Comparison of ENCODE assay signal across 24 cellular contexts in genomic region chr10:93616844-93617360, GRCh38. TPM values are rescaled to one million over a fixed set of nuclear protein-coding genes. Genes with fewer than 3 reads are reported as not detected.
A peak's percentile ranks its signal among the peaks of the same experiment; 100 is the strongest.
DNase-seq lines count a peak whose midpoint lies in the region; FAIRE-seq and TF ChIP-seq lines count a peak whose summit lies in the region.
"Had no signal": no experiment of that assay in that cellular context is flagged by ENCODE, and none has a peak within 500 bp of the region (broad histone marks: within the 10 kb centered on the region; RNA-seq: fewer than 3 reads in every experiment).

No MANE protein-coding gene starts in this region.

- peaks cover 1 to 7% (median 6%) of the 10 kb centered on the region in 3 donors for H3K27me3 Mint-ChIP-seq in CD14-positive monocyte (ENCODE audit: low read depth in 3 of 3)

- POLR2A ChIA-PET in H1 (lab: Charles Lee; ENCODE audit: partially characterized antibody), result no interaction called here

- H3K9ac ChIP-seq in NT2/D1 (ENCODE audit: insufficient read length, low read depth) (no peak overlapping the region), H1 (replicated peaks in 1 of 4; ENCODE audit: extremely low read depth in 1 of 4, low read depth in 3 of 4, low read length in 3 of 4) (no peak overlapping the region)
- H3K9ac ChIP-seq: KMS-11 had no signal

- H4K91ac ChIP-seq in H1 (replicated peaks; ENCODE audit: insufficient read length, low read length), result no peak overlapping the region

- H3K36me3 ChIP-seq in NT2/D1 (ENCODE audit: insufficient read depth, insufficient read length, low read length) (no peaks in the 10 kb centered on the region), H1 (ENCODE audit: control insufficient read depth in 2 of 4, insufficient read depth in 4 of 4, low read length in 3 of 4) (no peaks in the 10 kb centered on the region)
- H3K36me3 ChIP-seq: MG63 had no signal

- H3K4me2 ChIP-seq in H1 (ENCODE audit: insufficient read depth in 1 of 2, low read depth in 2 of 2, low read length in 2 of 2), result no peak overlapping the region
- H3K4me2 ChIP-seq: KMS-11 had no signal

- no peak overlapping the region for H4K5ac ChIP-seq in H1 (ENCODE audit: insufficient read length, low read depth, low read length)

- no peak overlapping the region for H3K18ac ChIP-seq in H1 (ENCODE audit: extremely low read depth, low read length)

- H3K14ac ChIP-seq in H1 (ENCODE audit: insufficient read length), result no peak overlapping the region

- intact Hi-C loops in CD14-positive monocyte (cut with micrococcal nuclease), result no loop called here

- TF ChIP-seq CTCF in CD14-positive monocyte (IDR thresholded peaks at IDR 0.05), result no peak
- TF ChIP-seq CTCF in H1 (IDR thresholded peaks at IDR 0.05; ENCODE audit: control extremely low read depth in 1 of 3, insufficient read depth in 1 of 3, low read depth in 1 of 3, low read length in 3 of 3), result no peak

- H2AFZ ChIP-seq in H1 (ENCODE audit: low read length), result no peak overlapping the region

- no peaks in the 10 kb centered on the region for H3K4me1 ChIP-seq in NT2/D1 (ENCODE audit: insufficient read depth, insufficient read length)
- H3K4me1 ChIP-seq in H1 (replicated peaks in 1 of 4; ENCODE audit: control insufficient read depth in 3 of 4, insufficient read depth in 4 of 4, low read length in 3 of 4), result peaks cover 0 to 4% (median 1%) of the 10 kb centered on the region in 4 experiments; a peak in 1 of 7 replicates

- no peak for FAIRE-seq in H1 (lab: Jason Lieb, UNC)
- FAIRE-seq: G401.6, GM12891, GM19239 had no signal

- H4K8ac ChIP-seq in H1 (ENCODE audit: extremely low read depth, insufficient read depth, low read length), result no peak overlapping the region

- peak overlapping the region in 6 of 7 donors; percentile 41 to 95 (median 90) for H3K27ac Mint-ChIP-seq in CD14-positive monocyte
- H3K27ac Mint-ChIP-seq: CD4-positive, alpha-beta memory T cell; HFFc6; T-helper 2 cell treated with Interferon-gamma antibody and Interleukin-4, amounts not matched to agents 5 μg/mL and 100 μg/mL, for 36 hours had no signal

- no peak overlapping the region for H3K27ac ChIP-seq in H1 (ENCODE audit: low read depth, low read length)
- H3K27ac ChIP-seq: KMS-11 had no signal

- H3K4me1 Mint-ChIP-seq in CD14-positive monocyte, result peaks cover 40% of the 10 kb centered on the region

- no peak for TF ChIP-seq POLR2A in H1 (IDR thresholded peaks at IDR 0.05; ENCODE audit: control extremely low read depth in 1 of 2, low read depth in 2 of 2, low read length in 2 of 2)

- no peak overlapping the region for H3K23ac ChIP-seq in H1 (ENCODE audit: insufficient read length)

- H3K27me3 ChIP-seq in NT2/D1 (ENCODE audit: insufficient read depth, insufficient read length), result no peaks in the 10 kb centered on the region
- peaks cover 0 to 2% (median 0%) of the 10 kb centered on the region in 4 experiments; a peak in 1 of 7 replicates for H3K27me3 ChIP-seq in H1 (replicated peaks in 1 of 4; ENCODE audit: control insufficient read depth in 3 of 4, extremely low read depth in 1 of 4, insufficient read depth in 3 of 4, low read length in 3 of 4)

- H2BK20ac ChIP-seq in H1 (ENCODE audit: low read length), result no peak overlapping the region

- H3K79me2 ChIP-seq in H1 (ENCODE audit: control insufficient read depth in 1 of 2, insufficient read depth in 2 of 2, low read length in 2 of 2), result no peaks in the 10 kb centered on the region

- DNase-seq in CD14-positive monocyte (ENCODE audit: low spot score), result no peak
- peak; percentile 31 for DNase-seq in KG1 (lab: John Stamatoyannopoulos, UW)
- DNase-seq in NT2/D1 (ENCODE audit: low read depth, low spot score), result peak; percentile 22
- DNase-seq in H1 (ENCODE audit: low read depth in 1 of 2, low spot score in 2 of 2), result no peak
- DNase-seq in Kasumi-1 (lab: John Stamatoyannopoulos, UW), result no peak
- no peak for DNase-seq in NCI-H187 treated with DMSO at 0.1 percent for 48 hours (lab: John Stamatoyannopoulos, UW)
- no peak for DNase-seq in DMS53 treated with DMSO at 0.1 percent for 48 hours (lab: John Stamatoyannopoulos, UW; ENCODE audit: unreplicated experiment)
- DNase-seq in activated CD4-positive, alpha-beta T cell treated with anti-CD3 and anti-CD28 coated beads for 1 hour, result no peak
- DNase-seq: AML-193; CD4-positive, alpha-beta memory T cell; DMS79 treated with DMSO at 0.1 percent for 48 hours; HFFc6; MG63; NCI-H1417 treated with DMSO at 0.1 percent for 48 hours; NCI-H2081 treated with DMSO at 0.1 percent for 48 hours; NCI-H446 treated with DMSO at 0.1 percent for 48 hours; NK-92 treated with Interleukin-12 subunit alpha and Interleukin-12 subunit beta, amount 100 ng/mL, for 24 hours; SW 1271 had no signal

- H3K9me3 Mint-ChIP-seq in CD14-positive monocyte, result no peaks in the 10 kb centered on the region
- H3K9me3 Mint-ChIP-seq: CD4-positive, alpha-beta memory T cell; HFFc6; T-helper 2 cell treated with Interferon-gamma antibody and Interleukin-4, amounts not matched to agents 5 μg/mL and 100 μg/mL, for 36 hours had no signal

- H2AK5ac ChIP-seq in H1 (ENCODE audit: low read depth, low read length), result no peak overlapping the region

- TF ChIP-seq EP300 in H1 (IDR thresholded peaks at IDR 0.05; ENCODE audit: borderline replicate concordance in 1 of 2, low read depth in 2 of 2, low read length in 2 of 2), result no peak

- H3K56ac ChIP-seq in H1 (replicated peaks; ENCODE audit: insufficient read length, low read depth, low read length), result no peak overlapping the region

- no peak overlapping the region for H2BK15ac ChIP-seq in H1 (ENCODE audit: low read length)

- no peaks in the 10 kb centered on the region for H3K79me1 ChIP-seq in H1 (ENCODE audit: low read depth, low read length)

- H3K9me3 ChIP-seq in NT2/D1 (ENCODE audit: insufficient read depth, low read length) (no peaks in the 10 kb centered on the region), H1 (ENCODE audit: insufficient read depth in 2 of 2, low read depth in 1 of 2, low read length in 1 of 2) (peaks cover 0 to 2% of the 10 kb centered on the region in 2 experiments; a peak in 1 of 4 replicates)
- H3K9me3 ChIP-seq: MG63 had no signal

- no peaks in the 10 kb centered on the region for H3K36me3 Mint-ChIP-seq in CD14-positive monocyte
- H3K36me3 Mint-ChIP-seq: CD4-positive, alpha-beta memory T cell had no signal

- H3K4me3 Mint-ChIP-seq in CD14-positive monocyte, result peak overlapping the region; percentile 34 to 46
- H3K4me3 Mint-ChIP-seq: CD4-positive, alpha-beta memory T cell; HFFc6; T-helper 2 cell treated with Interferon-gamma antibody and Interleukin-4, amounts not matched to agents 5 μg/mL and 100 μg/mL, for 36 hours had no signal

- no peak overlapping the region for H2BK5ac ChIP-seq in H1 (ENCODE audit: low read depth, low read length)

- H3K23me2 ChIP-seq in H1 (ENCODE audit: low read depth, low read length), result no peaks in the 10 kb centered on the region

- H4K20me1 ChIP-seq in H1 (replicated peaks in 1 of 2; ENCODE audit: control insufficient read depth in 1 of 2, insufficient read depth in 2 of 2, low read length in 2 of 2), result no peaks in the 10 kb centered on the region

- TF ChIP-seq RAD21 in H1 (IDR thresholded peaks at IDR 0.05 in 1 of 2, conservative IDR thresholded peaks at IDR 0.05 in 1 of 2; ENCODE audit: low read depth in 2 of 2, low read length in 2 of 2), result no peak

- CTCF ChIA-PET in H1 (lab: Charles Lee; ENCODE audit: partially characterized antibody), result interaction anchor here (1.2 kb wide), 1 partner anchor 20 kb away, joined by 5 read pairs; no protein-coding TSS in a partner anchor

- no peak overlapping the region for H3K4ac ChIP-seq in H1 (replicated peaks; ENCODE audit: insufficient read length, low read depth, low read length)

- 58% methylated on average over 5 of the region's 5 CpGs; no CpG with 5 or more reads in 1 of the 2 experiments for WGBS in H1 (ENCODE audit: extremely low coverage in 1 of 2, insufficient coverage in 1 of 2, insufficient read length in 1 of 2, insufficient replicate concordance in 2 of 2, low coverage in 1 of 2, low lambda C conversion rate in 2 of 2, missing lambda C conversion rate in 1 of 2), 2 experiments

- no peak overlapping the region for H2BK12ac ChIP-seq in H1 (ENCODE audit: low read depth, low read length)

- H2BK120ac ChIP-seq in H1 (replicated peaks; ENCODE audit: low read depth, low read length), result no peak overlapping the region

- H3K4me3 ChIP-seq in NT2/D1 (ENCODE audit: insufficient read length, low read depth), result no peak overlapping the region
- no peak overlapping the region for H3K4me3 ChIP-seq in H1 (ENCODE audit: extremely low read depth in 1 of 4, insufficient read depth in 2 of 4, low read depth in 3 of 4, low read length in 4 of 4)
- H3K4me3 ChIP-seq: MG63 had no signal

RNA-seq across cellular contexts. Expression of gene PDE6C, which starts 4.6 kb away (rescaled TPM):
- polyA plus RNA-seq in CD14-positive monocyte (not detected), H1 (2011; rRNA removed) (not detected in 2 replicates)
- total RNA-seq in H1 (2021; fragmentation: NEBNext Ultra II Directional; extraction: Animal tissue kit (Norgen Biotek cat#: 25700)), result not detected in 2 replicates
- polyA plus RNA-seq in H1 (2011; cell fraction: cytosol; rRNA removed), result not detected
- polyA plus RNA-seq in H1 (2011; cell fraction: nucleus; rRNA removed), result not detected
- 0.05 to 0.08 TPM (median 0.07 TPM) in 3 of 4 replicates, not detected in the other for polyA plus RNA-seq in H1 (2012, experiment 1 of 2)
- polyA plus RNA-seq in H1 (2012, experiment 2 of 2), result not detected
- not detected for polyA plus RNA-seq in H1 (2013, experiment 1 of 2)
- not detected for polyA plus RNA-seq in H1 (2013, experiment 2 of 2)
- not detected in 2 replicates for polyA minus RNA-seq in H1 (2011; rRNA and poly(A)+ RNA removed)
- not detected for polyA minus RNA-seq in H1 (2011; cell fraction: cytosol; rRNA and poly(A)+ RNA removed)
- not detected for polyA minus RNA-seq in H1 (2011; cell fraction: nucleus; rRNA and poly(A)+ RNA removed)
- total RNA-seq: CD4-positive, alpha-beta memory T cell; HFFc6; Right ventricle myocardium inferior had no signal
- polyA plus RNA-seq: CD4-positive, alpha-beta memory T cell had no signal

RNA-seq across cellular contexts. Expression of gene RBP4, which starts 15.9 kb away (rescaled TPM):
- polyA plus RNA-seq in CD14-positive monocyte (under 1 TPM in 1 of 2 donors, not detected in 1; 0.64 TPM), H1 (2011; rRNA removed) (0.42 and 0.55 TPM in 2 replicates)
- 0.31 and 0.97 TPM in 2 replicates for total RNA-seq in H1 (2021; fragmentation: NEBNext Ultra II Directional; extraction: Animal tissue kit (Norgen Biotek cat#: 25700))
- polyA plus RNA-seq in H1 (2011; cell fraction: cytosol; rRNA removed), result 0.54 TPM
- 0.48 TPM for polyA plus RNA-seq in H1 (2011; cell fraction: nucleus; rRNA removed)
- polyA plus RNA-seq in H1 (2012, experiment 1 of 2), result 0.24 to 0.70 TPM (median 0.36 TPM) in 4 replicates
- polyA plus RNA-seq in H1 (2012, experiment 2 of 2), result 0.72 TPM
- polyA plus RNA-seq in H1 (2013, experiment 1 of 2), result 0.57 TPM
- 0.77 TPM for polyA plus RNA-seq in H1 (2013, experiment 2 of 2)
- polyA minus RNA-seq in H1 (2011; rRNA and poly(A)+ RNA removed), result 0.22 and 0.66 TPM in 2 replicates
- not detected for polyA minus RNA-seq in H1 (2011; cell fraction: cytosol; rRNA and poly(A)+ RNA removed)
- not detected for polyA minus RNA-seq in H1 (2011; cell fraction: nucleus; rRNA and poly(A)+ RNA removed)
- total RNA-seq: CD4-positive, alpha-beta memory T cell; HFFc6 had no signal
- polyA plus RNA-seq: CD4-positive, alpha-beta memory T cell had no signal

RNA-seq across cellular contexts. Expression of gene FFAR4, which starts 50.4 kb away (rescaled TPM):
- polyA plus RNA-seq in CD14-positive monocyte, result 1 to 10 TPM in 1 of 2 donors, under 1 TPM in 1; 0.97 to 1.1 TPM
- not detected in 2 replicates for total RNA-seq in H1 (2021; fragmentation: NEBNext Ultra II Directional; extraction: Animal tissue kit (Norgen Biotek cat#: 25700))
- 0.05 TPM in 1 of 2 replicates, not detected in the other for polyA plus RNA-seq in H1 (2011; rRNA removed)
- not detected for polyA plus RNA-seq in H1 (2011; cell fraction: cytosol; rRNA removed)
- not detected for polyA plus RNA-seq in H1 (2011; cell fraction: nucleus; rRNA removed)
- not detected in 4 replicates for polyA plus RNA-seq in H1 (2012, experiment 1 of 2)
- polyA plus RNA-seq in H1 (2012, experiment 2 of 2), result 0.04 TPM
- not detected for polyA plus RNA-seq in H1 (2013, experiment 1 of 2)
- polyA plus RNA-seq in H1 (2013, experiment 2 of 2), result 0.02 TPM
- polyA minus RNA-seq in H1 (2011; rRNA and poly(A)+ RNA removed), result not detected in 2 replicates
- polyA minus RNA-seq in H1 (2011; cell fraction: cytosol; rRNA and poly(A)+ RNA removed), result not detected
- polyA minus RNA-seq in H1 (2011; cell fraction: nucleus; rRNA and poly(A)+ RNA removed), result not detected
- total RNA-seq: CD4-positive, alpha-beta memory T cell; HFFc6 had no signal
- polyA plus RNA-seq: CD4-positive, alpha-beta memory T cell had no signal

Comparison
In these comparisons a context has a peak if more than half of its experiments do, and no peak if none do; other contexts are left out.
1. DNase-seq: peak in KG1 (single experiment) and NT2/D1 (single experiment); none in CD14-positive monocyte (single experiment), H1 (0 of 2), Kasumi-1 (0 of 2), NCI-H187 treated with DMSO at 0.1 percent for 48 hours (single experiment), DMS53 treated with DMSO at 0.1 percent for 48 hours (single experiment) and activated CD4-positive, alpha-beta T cell treated with anti-CD3 and anti-CD28 coated beads for 1 hour (single experiment).